15 cellular contexts compared by ENCODE assay signal in genomic region chr13:89822467-89822866, GRCh38.
DNase-seq lines count a peak whose midpoint lies in the region; ATAC-seq, FAIRE-seq and TF ChIP-seq lines count a peak whose summit lies in the region.
"Had no signal": no experiment of that assay in that cellular context is flagged by ENCODE, and none has a peak within 500 bp of the region (broad histone marks: within the 10 kb centered on the region; RNA-seq: fewer than 3 reads in every experiment).

No MANE protein-coding gene starts in this region.

- H3K4me1 Mint-ChIP-seq in neural progenitor cell (no peaks in the 10 kb centered on the region), H9 (no peaks in the 10 kb centered on the region), T-helper 17 cell (no peaks in the 10 kb centered on the region)
- H3K4me1 Mint-ChIP-seq: CD14-positive monocyte had no signal

- H2AK5ac ChIP-seq in H1 (ENCODE audit: low read depth, low read length) (no peak overlapping the region), H9 (ENCODE audit: insufficient read length, low read length) (no peak overlapping the region)

- no peak overlapping the region for H3K14ac ChIP-seq in H1 (ENCODE audit: insufficient read length)
- no peak overlapping the region for H3K14ac ChIP-seq in H9 (ENCODE audit: insufficient read depth, low read length)

- H3K79me2 ChIP-seq in H1 (ENCODE audit: control insufficient read depth in 1 of 2, insufficient read depth in 2 of 2, low read length in 2 of 2), result no peaks in the 10 kb centered on the region
- H3K79me2 ChIP-seq in neural progenitor cell (ENCODE audit: low read depth), result no peaks in the 10 kb centered on the region
- no peaks in the 10 kb centered on the region for H3K79me2 ChIP-seq in H9 (ENCODE audit: insufficient read depth, low read length)

- H3K36me3 ChIP-seq in H1 (ENCODE audit: control insufficient read depth in 2 of 4, insufficient read depth in 4 of 4, low read length in 3 of 4) (no peaks in the 10 kb centered on the region), neural progenitor cell (no peaks in the 10 kb centered on the region), transverse colon (no peaks in the 10 kb centered on the region)

- H4K8ac ChIP-seq in H1 (ENCODE audit: extremely low read depth, insufficient read depth, low read length) (no peak overlapping the region), H9 (replicated peaks; ENCODE audit: insufficient read length, low read depth, low read length) (no peak overlapping the region)

- H3K23me2 ChIP-seq in H1 (ENCODE audit: low read depth, low read length) (no peaks in the 10 kb centered on the region), H9 (ENCODE audit: insufficient read length, low read depth, low read length, poor library complexity, severe bottlenecking) (no peaks in the 10 kb centered on the region)

- FAIRE-seq in D721Med (lab: Jason Lieb, UNC) (peak; percentile 6), H1 (lab: Jason Lieb, UNC) (no peak)
- FAIRE-seq: GM12892, GM19239 had no signal

- TF ChIP-seq EP300 in H1 (IDR thresholded peaks at IDR 0.05; ENCODE audit: borderline replicate concordance in 1 of 2, low read depth in 2 of 2, low read length in 2 of 2) (no peak), transverse colon (IDR thresholded peaks at IDR 0.05; ENCODE audit: low read depth) (no peak)

- in situ Hi-C loops in transverse colon (cut with MboI; ENCODE audit: low pct_ligation_motif_present in 1 of 4, low pct_unique_long_range_greater_than_20kb in 1 of 4, low sequenced_read_pairs in 3 of 4), result no loop called here

- H4K5ac ChIP-seq in H1 (ENCODE audit: insufficient read length, low read depth, low read length), result no peak overlapping the region
- no peak overlapping the region for H4K5ac ChIP-seq in H9 (ENCODE audit: insufficient read length, low read depth, low read length)

- no peak for ATAC-seq in T-helper 17 cell
- ATAC-seq: CD8-positive, alpha-beta T cell had no signal

- H2BK120ac ChIP-seq in H1 (replicated peaks; ENCODE audit: low read depth, low read length) (no peak overlapping the region), H9 (ENCODE audit: low read depth, low read length, poor library complexity, severe bottlenecking) (no peak overlapping the region)

- H3K4me2 ChIP-seq in H1 (ENCODE audit: insufficient read depth in 1 of 2, low read depth in 2 of 2, low read length in 2 of 2) (no peak overlapping the region), neural progenitor cell (no peak overlapping the region), H9 (ENCODE audit: insufficient read depth, insufficient read length, low read length) (no peak overlapping the region)

- no peaks in the 10 kb centered on the region for H4K20me1 ChIP-seq in H1 (replicated peaks in 1 of 2; ENCODE audit: control insufficient read depth in 1 of 2, insufficient read depth in 2 of 2, low read length in 2 of 2)
- H4K20me1 ChIP-seq in neural progenitor cell (ENCODE audit: low read depth), result no peaks in the 10 kb centered on the region
- H4K20me1 ChIP-seq in H9 (ENCODE audit: control insufficient read depth, insufficient read depth, insufficient read length), result no peaks in the 10 kb centered on the region

- H3K27me3 ChIP-seq in H1 (replicated peaks in 1 of 4; ENCODE audit: control insufficient read depth in 3 of 4, extremely low read depth in 1 of 4, insufficient read depth in 3 of 4, low read length in 3 of 4), result no peaks in the 10 kb centered on the region
- no peaks in the 10 kb centered on the region for H3K27me3 ChIP-seq in neural progenitor cell
- H3K27me3 ChIP-seq in H9 (ENCODE audit: insufficient read depth, low read length), result no peaks in the 10 kb centered on the region
- H3K27me3 ChIP-seq in transverse colon, result no peaks in the 10 kb centered on the region

- TF ChIP-seq POLR2A in H1 (IDR thresholded peaks at IDR 0.05; ENCODE audit: control extremely low read depth in 1 of 2, low read depth in 2 of 2, low read length in 2 of 2) (no peak), transverse colon (IDR thresholded peaks at IDR 0.05) (no peak)

- H3K9me3 Mint-ChIP-seq in neural progenitor cell, result peaks cover under 1% of the 10 kb centered on the region
- peaks cover 6 to 8% of the 10 kb centered on the region in 2 experiments for H3K9me3 Mint-ChIP-seq in H9

- no peak for TF ChIP-seq RAD21 in H1 (IDR thresholded peaks at IDR 0.05 in 1 of 2, conservative IDR thresholded peaks at IDR 0.05 in 1 of 2; ENCODE audit: low read depth in 2 of 2, low read length in 2 of 2)

- no peak overlapping the region for H2BK12ac ChIP-seq in H1 (ENCODE audit: low read depth, low read length)
- H2BK12ac ChIP-seq in H9 (ENCODE audit: insufficient read length, low read depth, low read length), result no peak overlapping the region

- no peaks in the 10 kb centered on the region for H3F3A ChIP-seq in neural progenitor cell (ENCODE audit: low read depth)

- H3K23ac ChIP-seq in H1 (ENCODE audit: insufficient read length) (no peak overlapping the region), H9 (ENCODE audit: insufficient read length, low read depth, low read length) (no peak overlapping the region)

- H3K9ac ChIP-seq in H1 (replicated peaks in 1 of 4; ENCODE audit: extremely low read depth in 1 of 4, low read depth in 3 of 4, low read length in 3 of 4), result no peak overlapping the region
- H3K9ac ChIP-seq in neural progenitor cell, result no peak overlapping the region
- no peak overlapping the region for H3K9ac ChIP-seq in H9 (ENCODE audit: extremely low read depth, insufficient read length, low read length)

- H4K91ac ChIP-seq in H1 (replicated peaks; ENCODE audit: insufficient read length, low read length), result no peak overlapping the region
- H4K91ac ChIP-seq in H9 (ENCODE audit: insufficient read length, low read depth, low read length), result no peak overlapping the region

- no peak overlapping the region for H2BK20ac ChIP-seq in H1 (ENCODE audit: low read length)
- no peak overlapping the region for H2BK20ac ChIP-seq in H9 (ENCODE audit: low read depth, low read length, poor library complexity, severe bottlenecking)

- TF ChIP-seq CTCF in D721Med (IDR thresholded peaks at IDR 0.05; ENCODE audit: insufficient read depth, missing control alignments) (no peak), H1 (IDR thresholded peaks at IDR 0.05; ENCODE audit: control extremely low read depth in 1 of 3, insufficient read depth in 1 of 3, low read depth in 1 of 3, low read length in 3 of 3) (no peak), neural progenitor cell (IDR thresholded peaks at IDR 0.05) (no peak), H9 (conservative IDR thresholded peaks at IDR 0.05) (no peak), transverse colon (IDR thresholded peaks at IDR 0.05) (no peak)

- H3K27ac ChIP-seq in H1 (ENCODE audit: low read depth, low read length) (no peak overlapping the region; the same call in 1 of the 2 replicates), neural progenitor cell (no peak overlapping the region), H9 (ENCODE audit: insufficient read length, low read depth, low read length) (no peak overlapping the region), transverse colon (no peak overlapping the region)

- H3K4me3 ChIP-seq in H1 (ENCODE audit: extremely low read depth in 1 of 4, insufficient read depth in 2 of 4, low read depth in 3 of 4, low read length in 4 of 4) (no peak overlapping the region), neural progenitor cell (no peak overlapping the region), transverse colon (no peak overlapping the region)

- H3K4me3 Mint-ChIP-seq in neural progenitor cell (no peak overlapping the region), H9 (no peak overlapping the region), T-helper 17 cell (no peak overlapping the region)
- H3K4me3 Mint-ChIP-seq: CD14-positive monocyte; CD8-positive, alpha-beta T cell had no signal

- 72% methylated on average over 4 of the region's 4 CpGs; no CpG with 5 or more reads in 1 of the 2 experiments for WGBS in H1 (ENCODE audit: extremely low coverage in 1 of 2, insufficient coverage in 1 of 2, insufficient read length in 1 of 2, insufficient replicate concordance in 2 of 2, low coverage in 1 of 2, low lambda C conversion rate in 2 of 2, missing lambda C conversion rate in 1 of 2), 2 experiments
- no CpG with 5 or more reads among the region's 4 CpGs for WGBS in H9 (ENCODE audit: extremely low coverage, insufficient read length, low lambda C conversion rate)
- 25 to 26% methylated on average over 4 of the region's 4 CpGs for WGBS in transverse colon (ENCODE audit: low coverage in 1 of 2), 2 donors

- intact Hi-C loops in transverse colon (cut with DNase I; ENCODE audit: low total_unique reads), result no loop called here

- H3K18ac ChIP-seq in H1 (ENCODE audit: extremely low read depth, low read length) (no peak overlapping the region), H9 (ENCODE audit: insufficient read length, low read depth, low read length) (no peak overlapping the region)

- H3K4ac ChIP-seq in H1 (replicated peaks; ENCODE audit: insufficient read length, low read depth, low read length) (no peak overlapping the region), H9 (ENCODE audit: low read depth, low read length) (no peak overlapping the region)

- CTCF ChIA-PET in HEK293T (lab: Yijun Ruan, JAX), result no interaction called here
- CTCF ChIA-PET in H1 (lab: Charles Lee; ENCODE audit: partially characterized antibody), result no interaction called here

- H3T11ph ChIP-seq in H9 (ENCODE audit: low read length), result no peak overlapping the region

- H3K4me1 ChIP-seq in H1 (replicated peaks in 1 of 4; ENCODE audit: control insufficient read depth in 3 of 4, insufficient read depth in 4 of 4, low read length in 3 of 4), result no peaks in the 10 kb centered on the region
- H3K4me1 ChIP-seq in neural progenitor cell, result no peaks in the 10 kb centered on the region
- no peaks in the 10 kb centered on the region for H3K4me1 ChIP-seq in H9 (ENCODE audit: insufficient read depth, low read length)
- no peaks in the 10 kb centered on the region for H3K4me1 ChIP-seq in transverse colon

- no peak overlapping the region for H3K27ac Mint-ChIP-seq in neural progenitor cell
- H3K27ac Mint-ChIP-seq in H9, result no peak overlapping the region; a peak in 1 of 7 replicates
- H3K27ac Mint-ChIP-seq in T-helper 17 cell, result no peak overlapping the region
- H3K27ac Mint-ChIP-seq: CD14-positive monocyte; CD8-positive, alpha-beta T cell had no signal

- H3K27me3 Mint-ChIP-seq in neural progenitor cell (ENCODE audit: insufficient read depth, low read depth), result peaks cover 2% of the 10 kb centered on the region
- no peaks in the 10 kb centered on the region for H3K27me3 Mint-ChIP-seq in H9 (ENCODE audit: low read depth)
- H3K27me3 Mint-ChIP-seq in T-helper 17 cell, result no peaks in the 10 kb centered on the region

- H3K56ac ChIP-seq in H1 (replicated peaks; ENCODE audit: insufficient read length, low read depth, low read length), result no peak overlapping the region
- H3K56ac ChIP-seq in H9 (ENCODE audit: insufficient read length, low read depth, low read length), result no peak overlapping the region

- H2BK15ac ChIP-seq in H1 (ENCODE audit: low read length), result no peak overlapping the region
- H2BK15ac ChIP-seq in H9 (ENCODE audit: low read depth, low read length), result no peak overlapping the region

- POLR2A ChIA-PET in HEK293T (lab: Yijun Ruan, JAX) (no interaction called here), H1 (lab: Charles Lee; ENCODE audit: partially characterized antibody) (no interaction called here)

- H2BK5ac ChIP-seq in H1 (ENCODE audit: low read depth, low read length) (no peak overlapping the region), H9 (ENCODE audit: insufficient read length, low read length) (no peak overlapping the region)

- no peak for DNase-seq in D721Med (ENCODE audit: insufficient read length, low spot score)
- DNase-seq in HEK293T (ENCODE audit: extremely low spot score), result no peak
- no peak for DNase-seq in H1 (ENCODE audit: low read depth in 1 of 2, low spot score in 2 of 2)
- no peak for DNase-seq in neural progenitor cell (ENCODE audit: low spot score)
- DNase-seq in H9, result no peak
- no peak for DNase-seq in transverse colon
- DNase-seq in T-helper 17 cell, result no peak
- DNase-seq: CD8-positive, alpha-beta T cell; COR-L47; DND-41; GDM1; IMR-90 had no signal

- H2AFZ ChIP-seq in H1 (ENCODE audit: low read length) (peak overlapping the region; percentile 92; the same call in 1 of the 2 replicates), neural progenitor cell (replicated peaks) (peak overlapping the region; percentile 70), H9 (ENCODE audit: low read length) (no peak overlapping the region)

- H3K36me3 Mint-ChIP-seq in neural progenitor cell (no peaks in the 10 kb centered on the region), H9 (ENCODE audit: insufficient read depth in 1 of 3, low read depth in 3 of 3) (peaks cover under 1 to 4% (median 3%) of the 10 kb centered on the region in 3 experiments; a peak in 6 of 7 replicates), T-helper 17 cell (ENCODE audit: low read depth) (no peaks in the 10 kb centered on the region)
- H3K36me3 Mint-ChIP-seq: CD14-positive monocyte; CD8-positive, alpha-beta T cell had no signal

- H3K79me1 ChIP-seq in H1 (ENCODE audit: low read depth, low read length) (no peaks in the 10 kb centered on the region), H9 (ENCODE audit: insufficient read depth, low read depth, low read length, poor library complexity, severe bottlenecking) (no peaks in the 10 kb centered on the region)

- no peaks in the 10 kb centered on the region for H3K9me3 ChIP-seq in H1 (ENCODE audit: insufficient read depth in 2 of 2, low read depth in 1 of 2, low read length in 1 of 2)
- H3K9me3 ChIP-seq in neural progenitor cell (ENCODE audit: low read depth), result no peaks in the 10 kb centered on the region
- no peaks in the 10 kb centered on the region for H3K9me3 ChIP-seq in H9 (ENCODE audit: control insufficient read depth, low read depth, low read length)
- no peaks in the 10 kb centered on the region for H3K9me3 ChIP-seq in transverse colon
- H3K9me3 ChIP-seq in T-helper 17 cell (ENCODE audit: control insufficient read depth, low read length, poor library complexity, severe bottlenecking), result no peaks in the 10 kb centered on the region
